Comparison of ENCODE assay signal across 21 cellular contexts in genomic region chr12:42173961-42174521, GRCh38.
"Had no signal": no experiment of that assay in that cellular context is flagged by ENCODE, and none has a peak within 500 bp of the region (broad histone marks: within the 10 kb centered on the region; RNA-seq: fewer than 3 reads in every experiment).

No MANE protein-coding gene starts in this region.

- H3K4me3 Mint-ChIP-seq: activated CD4-positive, alpha-beta memory T cell treated with anti-CD3 and anti-CD28 coated beads for 36 hours; activated CD4-positive, alpha-beta T cell treated with anti-CD3 and anti-CD28 coated beads, Interleukin-2, amount 10 ng/mL, durations not matched to agents 24 days and 14 days; activated naive CD8-positive, alpha-beta T cell; endodermal cell; natural killer cell; stimulated activated naive B cell treated with anti-CD40 and anti-IgM and Interleukin-4, amounts not matched to agents 10 μg/mL and 1 μg/mL and 100 μg/mL, for 72 hours; T-cell had no signal

- H3K27ac Mint-ChIP-seq: activated CD4-positive, alpha-beta memory T cell treated with anti-CD3 and anti-CD28 coated beads for 36 hours; activated CD4-positive, alpha-beta T cell treated with anti-CD3 and anti-CD28 coated beads, Interleukin-2, amount 10 ng/mL, durations not matched to agents 24 days and 14 days; activated T-helper 2 cell treated with anti-CD3 and anti-CD28 coated beads, Interferon-gamma antibody, Interleukin-2, Interleukin-4, amounts not matched to agents 10 μg/mL and 5 μg/mL and 100 μg/mL, durations not matched to agents 14 hours and 24 hours and 36 hours; endodermal cell; stimulated activated naive B cell treated with anti-CD40 and anti-IgM and Interleukin-4, amounts not matched to agents 10 μg/mL and 1 μg/mL and 100 μg/mL, for 72 hours; T-cell had no signal

- H3K4me1 Mint-ChIP-seq: endodermal cell had no signal

- ATAC-seq: body of pancreas; foreskin keratinocyte; lower lobe of right lung; natural killer cell; stimulated activated naive B cell treated with anti-CD40 and anti-IgM and Interleukin-4, amounts not matched to agents 10 μg/mL and 1 μg/mL and 100 μg/mL, for 72 hours; T-cell had no signal

- DNase-seq: activated CD4-positive, alpha-beta memory T cell treated with anti-CD3 and anti-CD28 coated beads for 36 hours; activated CD4-positive, alpha-beta T cell treated with anti-CD3 and anti-CD28 coated beads, Interleukin-2, amount 10 ng/mL, durations not matched to agents 24 days and 14 days; activated CD4-positive, CD25-positive, alpha-beta regulatory T cell treated with anti-CD3 and anti-CD28 coated beads, Interleukin-2, amount 50 U/mL, for 72 hours; activated CD8-positive, alpha-beta memory T cell treated with anti-CD3 and anti-CD28 coated beads, Interleukin-2, amount 50 U/mL, for 4 hours; activated T-cell treated with anti-CD3 and anti-CD28 coated beads, Interleukin-2, amount 50 U/mL, for 1 hour; aorta; body of pancreas; cortex of kidney; endodermal cell; foreskin keratinocyte; heart right ventricle; lower lobe of right lung; mesendoderm; natural killer cell; right cardiac atrium; stimulated activated CD4-positive, alpha-beta T cell treated with anti-CD3 and anti-CD28 coated beads, Interleukin-15, amount 100 ng/mL, for 24 hours; stimulated activated CD4-positive, alpha-beta T cell treated with anti-CD3 and anti-CD28 coated beads, Interleukin-2, amount 100 ng/mL, for 24 hours; stimulated activated naive B cell treated with anti-CD40 and anti-IgM and Interleukin-4, amounts not matched to agents 10 μg/mL and 1 μg/mL and 100 μg/mL, for 72 hours; T-cell had no signal

- H3K27me3 Mint-ChIP-seq: activated CD4-positive, alpha-beta memory T cell treated with anti-CD3 and anti-CD28 coated beads for 36 hours; activated CD4-positive, alpha-beta T cell treated with anti-CD3 and anti-CD28 coated beads, Interleukin-2, amount 10 ng/mL, durations not matched to agents 24 days and 14 days; activated naive CD8-positive, alpha-beta T cell; stimulated activated naive B cell treated with anti-CD40 and anti-IgM and Interleukin-4, amounts not matched to agents 10 μg/mL and 1 μg/mL and 100 μg/mL, for 72 hours; T-cell had no signal
